Comparison of ENCODE assay signal across 7 cellular contexts in genomic region chr10:77582710-77583115, GRCh38. TPM values are rescaled to one million over a fixed set of nuclear protein-coding genes. Genes with fewer than 3 reads are reported as not detected.
DNase-seq lines count a peak whose midpoint lies in the region; ATAC-seq, FAIRE-seq and TF ChIP-seq lines count a peak whose summit lies in the region.

No MANE protein-coding gene starts in this region.

- H3K4me3 ChIP-seq in bronchial epithelial cell (ENCODE audit: low read depth, low read length) (no peak overlapping the region), psoas muscle (no peak overlapping the region), prostate gland (no peak overlapping the region), heart left ventricle (no peak overlapping the region)

- H3K9me3 ChIP-seq in psoas muscle (no peaks in the 10 kb centered on the region), prostate gland (no peaks in the 10 kb centered on the region), heart left ventricle (no peaks in the 10 kb centered on the region)

- DNase-seq in H4 (ENCODE audit: low spot score): peak; percentile 95
- peak; percentile 58 to 72 for DNase-seq in NOMO-1 (lab: John Stamatoyannopoulos, UW; ENCODE audit: unreplicated experiment in 2 of 2)
- DNase-seq in bronchial epithelial cell (ENCODE audit: low read depth): peak; percentile 91
- DNase-seq in psoas muscle: peak; percentile 34 to 67
- DNase-seq in prostate gland (ENCODE audit: low spot score): no peak
- no peak for DNase-seq in heart left ventricle
- DNase-seq in NCI-H146 (lab: John Stamatoyannopoulos, UW): no peak

- WGBS in psoas muscle, 3 donors: 87 to 88% (median 88%) methylated on average over 4 of the region's 4 CpGs
- 94% methylated on average over 4 of the region's 4 CpGs for WGBS in prostate gland
- WGBS in heart left ventricle, 4 donors: 76 to 94% (median 80%) methylated on average over 3 to 4 of the region's 4 CpGs

- TF ChIP-seq CTCF in bronchial epithelial cell (IDR thresholded peaks at IDR 0.05; ENCODE audit: insufficient read depth, low read length, severe bottlenecking) (no peak), psoas muscle (IDR thresholded peaks at IDR 0.05) (no peak), prostate gland (IDR thresholded peaks at IDR 0.05) (no peak), heart left ventricle (IDR thresholded peaks at IDR 0.05) (no peak)

- H3K4me1 ChIP-seq in psoas muscle (peaks cover 27% of the 10 kb centered on the region), prostate gland (replicated peaks) (no peaks in the 10 kb centered on the region), heart left ventricle (peaks cover 0 to 12% (median 0%) of the 10 kb centered on the region in 12 donors)

- ATAC-seq in psoas muscle: peak; percentile 13 to 36 (median 27)
- ATAC-seq in heart left ventricle: no peak

- peak; percentile 62 for FAIRE-seq in bronchial epithelial cell (lab: Jason Lieb, UNC)

- no peaks in the 10 kb centered on the region for H3K27me3 ChIP-seq in bronchial epithelial cell (ENCODE audit: control insufficient read depth, insufficient read depth, low read length)
- no peaks in the 10 kb centered on the region for H3K27me3 ChIP-seq in psoas muscle (ENCODE audit: insufficient read depth in 3 of 3, low read length in 2 of 3)
- no peaks in the 10 kb centered on the region for H3K27me3 ChIP-seq in prostate gland (replicated peaks; ENCODE audit: insufficient read depth)
- H3K27me3 ChIP-seq in heart left ventricle: peaks cover 0 to 4% (median 0%) of the 10 kb centered on the region in 9 donors

- intact Hi-C loops in psoas muscle (cut with DNase I) (no loop called here), prostate gland (cut with DNase I) (no loop called here), heart left ventricle (cut with DNase I) (no loop called here)

- H3K27ac ChIP-seq in psoas muscle (no peak overlapping the region), prostate gland (no peak overlapping the region), heart left ventricle (no peak overlapping the region)

- H3K36me3 ChIP-seq in bronchial epithelial cell (ENCODE audit: control insufficient read depth, insufficient read depth, low read length): no peaks in the 10 kb centered on the region
- H3K36me3 ChIP-seq in psoas muscle (ENCODE audit: insufficient read depth in 1 of 2, low read depth in 1 of 2): no peaks in the 10 kb centered on the region
- no peaks in the 10 kb centered on the region for H3K36me3 ChIP-seq in prostate gland
- no peaks in the 10 kb centered on the region for H3K36me3 ChIP-seq in heart left ventricle

- TF ChIP-seq POLR2A in prostate gland (IDR thresholded peaks at IDR 0.05) (no peak), heart left ventricle (IDR thresholded peaks at IDR 0.05) (no peak)

RNA-seq across cellular contexts. Expression of gene KCNMA1, which starts 54.9 kb away (rescaled TPM):
- total RNA-seq in H4 (2014; rRNA removed; shearing (Covaris generic)): 8.0 and 8.4 TPM in 2 replicates
- 15.8 and 16.3 TPM in 2 replicates for total RNA-seq in bronchial epithelial cell
- 10 to 100 TPM in 3 of 4 donors, 1 to 10 TPM in 1; 7.9 to 53.0 (median 21.3) TPM for total RNA-seq in psoas muscle
- polyA plus RNA-seq in psoas muscle: 10 to 100 TPM; 41.9 to 49.0 (median 47.4) TPM
- total RNA-seq in prostate gland: 10 to 100 TPM; 29.1 to 37.9 TPM
- total RNA-seq in heart left ventricle: 1 to 10 TPM in 7 of 9 donors, under 1 TPM in 2; 0.63 to 8.7 (median 2.3) TPM
- polyA plus RNA-seq in heart left ventricle: under 1 TPM; 0.39 to 0.53 TPM

Comparison
In these comparisons a context has a peak if more than half of its experiments do, and no peak if none do; other contexts are left out.
1. DNase-seq: peak in H4 (single experiment), NOMO-1 (2 of 2), bronchial epithelial cell (single experiment) and psoas muscle (2 of 2); none in prostate gland (single experiment), heart left ventricle (0 of 5) and NCI-H146 (single experiment).
2. ATAC-seq: peak in psoas muscle (4 of 4); none in heart left ventricle (0 of 4).